In the genomic region with DNA sequence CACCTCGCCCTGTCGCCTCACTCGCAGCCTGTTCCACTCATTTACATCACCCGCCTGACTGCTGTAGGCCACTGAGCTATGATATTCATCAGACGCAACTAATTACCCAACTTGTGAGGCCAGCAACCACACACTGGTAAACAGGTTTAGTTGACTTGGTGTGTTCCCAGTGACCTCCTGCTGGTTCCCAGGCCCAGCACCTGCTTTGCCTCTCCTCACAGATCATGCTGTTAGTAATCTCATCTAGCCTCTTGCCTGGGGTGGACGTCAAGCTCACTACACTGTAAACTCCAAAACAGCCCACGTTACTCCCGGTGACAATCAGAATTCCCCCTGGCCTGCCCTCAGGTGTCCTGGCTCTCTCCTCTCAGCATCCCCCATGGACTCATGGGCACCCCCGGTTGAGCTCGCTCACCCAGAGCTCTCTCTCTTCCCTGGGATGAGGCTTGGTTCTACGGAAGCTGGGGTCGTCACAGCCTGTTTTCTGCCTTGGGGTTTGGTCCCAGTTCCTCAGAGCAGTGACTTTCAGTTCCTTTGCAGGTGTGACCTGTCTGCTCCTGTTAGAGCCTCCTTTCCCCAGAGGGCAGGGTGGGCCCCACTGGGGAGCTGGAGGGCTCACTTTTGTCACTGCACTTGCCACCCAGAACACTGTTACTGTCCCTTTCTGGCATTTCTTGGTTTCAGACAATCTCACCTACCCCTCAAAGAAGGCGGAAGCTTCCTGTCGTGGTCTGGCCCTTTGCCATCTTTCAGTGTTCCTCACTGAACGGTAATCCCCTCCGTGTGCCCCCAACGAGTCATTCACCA, we compare ENCODE assay signal across 8 cellular contexts. TPM values are rescaled to one million over a fixed set of nuclear protein-coding genes. Genes with fewer than 3 reads are reported as not detected.
DNase-seq lines count a peak whose midpoint lies in the region; ATAC-seq and TF ChIP-seq lines count a peak whose summit lies in the region.

No MANE protein-coding gene starts in this region.

- H3K4me1 ChIP-seq in MM.1S (ENCODE audit: low read length) (peaks cover 15% of the 10 kb centered on the region), SJCRH30 (no peaks in the 10 kb centered on the region)

- H3K79me2 ChIP-seq in MM.1S (ENCODE audit: low read length), result peaks cover 35% of the 10 kb centered on the region

- CTCF ChIA-PET in activated naive CD4-positive, alpha-beta T cell treated with anti-CD3 and anti-CD28 coated beads for 36 hours (lab: Charles Lee), result interaction anchor here (1.0 to 2.9 kb wide), 3 partner anchors 8 to 47 kb away, joined by 3 to 9 read pairs (median 3); no protein-coding TSS in a partner anchor
- CTCF ChIA-PET in MCF 10A (lab: Yijun Ruan, JAX), result interaction anchor here (0.6 kb wide), 1 partner anchor 50 kb away, joined by 4 read pairs; no protein-coding TSS in a partner anchor

- H3K36me3 ChIP-seq in MM.1S (replicated peaks; ENCODE audit: insufficient read depth, low read length) (no peaks in the 10 kb centered on the region), SJCRH30 (no peaks in the 10 kb centered on the region)

- POLR2A ChIA-PET in MCF 10A (lab: Yijun Ruan, JAX), result interaction anchor here (1.1 to 1.5 kb wide), 2 partner anchors 38 to 65 kb away, joined by 3 to 4 read pairs; no protein-coding TSS in a partner anchor

- intact Hi-C loops in activated naive CD4-positive, alpha-beta T cell treated with anti-CD3 and anti-CD28 coated beads for 36 hours (cut with micrococcal nuclease), result loop anchor here (1.0 kb wide), 2 partner anchors 19 to 39 kb away; no protein-coding TSS in a partner anchor
- intact Hi-C loops in MCF 10A (cut with micrococcal nuclease), result no loop called here

- no peaks in the 10 kb centered on the region for H3K27me3 ChIP-seq in MM.1S (replicated peaks; ENCODE audit: insufficient read depth, low read length)
- no peaks in the 10 kb centered on the region for H3K27me3 ChIP-seq in SJCRH30

- no peaks in the 10 kb centered on the region for H3K9me3 ChIP-seq in MM.1S (replicated peaks; ENCODE audit: insufficient read depth, low read length)
- no peaks in the 10 kb centered on the region for H3K9me3 ChIP-seq in SJCRH30 (replicated peaks)

- no peaks in the 10 kb centered on the region for H3K27me3 Mint-ChIP-seq in activated naive CD4-positive, alpha-beta T cell treated with anti-CD3 and anti-CD28 coated beads for 36 hours (ENCODE audit: low read depth)
- no peaks in the 10 kb centered on the region for H3K27me3 Mint-ChIP-seq in MCF 10A (ENCODE audit: insufficient read depth, unreplicated experiment)
- peaks cover 16% of the 10 kb centered on the region for H3K27me3 Mint-ChIP-seq in nephron progenitor cell (ENCODE audit: low read depth, poor library complexity)

- H3K4me3 Mint-ChIP-seq in activated naive CD4-positive, alpha-beta T cell treated with anti-CD3 and anti-CD28 coated beads for 36 hours, result peak overlapping the region; percentile 32
- H3K4me3 Mint-ChIP-seq in MCF 10A (ENCODE audit: unreplicated experiment), result no peak overlapping the region
- H3K4me3 Mint-ChIP-seq in nephron progenitor cell, result no peak overlapping the region

- peaks cover under 1% of the 10 kb centered on the region for H3K9me3 Mint-ChIP-seq in activated naive CD4-positive, alpha-beta T cell treated with anti-CD3 and anti-CD28 coated beads for 36 hours
- H3K9me3 Mint-ChIP-seq in MCF 10A (ENCODE audit: unreplicated experiment), result no peaks in the 10 kb centered on the region
- H3K9me3 Mint-ChIP-seq in nephron progenitor cell, result peaks cover 1% of the 10 kb centered on the region

- H3K4me2 ChIP-seq in MM.1S (ENCODE audit: low read depth, low read length), result peak overlapping the region; percentile 22

- no peaks in the 10 kb centered on the region for H4K20me1 ChIP-seq in MM.1S (ENCODE audit: insufficient read depth, low read length)

- H3K4me3 ChIP-seq in MM.1S (ENCODE audit: low read length) (no peak overlapping the region), SJCRH30 (no peak overlapping the region)

- BruUV-seq in MCF 10A (replicated peaks; lab: Mats Ljungman, UMichigan), result no TSS peak

- H3K36me3 Mint-ChIP-seq in activated naive CD4-positive, alpha-beta T cell treated with anti-CD3 and anti-CD28 coated beads for 36 hours (ENCODE audit: low read depth), result peaks cover 17% of the 10 kb centered on the region
- H3K36me3 Mint-ChIP-seq in MCF 10A (ENCODE audit: insufficient read depth, unreplicated experiment) (no peaks in the 10 kb centered on the region), nephron progenitor cell (ENCODE audit: low read depth) (no peaks in the 10 kb centered on the region)

- H3F3A ChIP-seq in MM.1S (ENCODE audit: insufficient read depth, low read length), result peaks cover 6% of the 10 kb centered on the region

- no peaks in the 10 kb centered on the region for H3K9me2 ChIP-seq in MM.1S (replicated peaks; ENCODE audit: insufficient read depth, low read length)

- peak; percentile 73 for ATAC-seq in GM21717 (IDR thresholded peaks at IDR 0.05; ENCODE audit: unreplicated experiment)

- H2AFZ ChIP-seq in MM.1S (ENCODE audit: low read length), result no peak overlapping the region

- peak overlapping the region; percentile 47; the same call in 1 of the 2 replicates for H3K27ac ChIP-seq in MM.1S (ENCODE audit: low read length)
- H3K27ac ChIP-seq in SJCRH30, result no peak overlapping the region

- DNase-seq in GM10266 (ENCODE audit: extremely low spot score) (peak; percentile 59), MM.1S (peak; percentile 65), MCF 10A (ENCODE audit: unreplicated experiment) (no peak), SJCRH30 (no peak), nephron progenitor cell (no peak)
- DNase-seq in activated naive CD4-positive, alpha-beta T cell treated with anti-CD3 and anti-CD28 coated beads for 36 hours, result peak; percentile 87
- DNase-seq in stimulated activated CD8-positive, alpha-beta memory T cell treated with anti-CD3 and anti-CD28 coated beads, Interleukin-7, amount 100 ng/mL, for 48 hours (ENCODE audit: extremely low read depth in 1 of 2, low read depth in 1 of 2), result peak; percentile 56 to 75

- no peak overlapping the region for H3K9ac ChIP-seq in MM.1S (ENCODE audit: low read length)

- TF ChIP-seq CTCF in GM10266 (IDR thresholded peaks at IDR 0.05; ENCODE audit: control insufficient read depth, insufficient read depth, low read depth, missing control alignments) (no peak), MM.1S (IDR thresholded peaks at IDR 0.05; ENCODE audit: low read length) (no peak), MCF 10A (IDR thresholded peaks at IDR 0.05; ENCODE audit: unreplicated experiment) (no peak), nephron progenitor cell (IDR thresholded peaks at IDR 0.05) (no peak)

- peak overlapping the region; percentile 66 for H3K27ac Mint-ChIP-seq in activated naive CD4-positive, alpha-beta T cell treated with anti-CD3 and anti-CD28 coated beads for 36 hours
- H3K27ac Mint-ChIP-seq in MCF 10A (ENCODE audit: low read depth, unreplicated experiment) (no peak overlapping the region), nephron progenitor cell (no peak overlapping the region)

- H3K4me1 Mint-ChIP-seq in activated naive CD4-positive, alpha-beta T cell treated with anti-CD3 and anti-CD28 coated beads for 36 hours (ENCODE audit: low read depth), result peaks cover 63% of the 10 kb centered on the region
- H3K4me1 Mint-ChIP-seq in MCF 10A (ENCODE audit: insufficient read depth, unreplicated experiment), result no peaks in the 10 kb centered on the region
- H3K4me1 Mint-ChIP-seq in nephron progenitor cell, result no peaks in the 10 kb centered on the region

RNA-seq across cellular contexts. Expression of gene INPP5D, which starts 40.3 kb away (rescaled TPM):
- 10 to 100 TPM; 50.9 to 51.0 TPM for total RNA-seq in activated naive CD4-positive, alpha-beta T cell treated with anti-CD3 and anti-CD28 coated beads for 36 hours
- total RNA-seq in MCF 10A (2022), result 46.1 and 64.9 TPM in 2 replicates
- total RNA-seq in SJCRH30 (2014; rRNA removed; shearing (Covaris generic)), result 0.47 and 0.68 TPM in 2 replicates

Comparison
In these comparisons a context has a peak if more than half of its experiments do, and no peak if none do; other contexts are left out.
1. DNase-seq: peak in GM10266 (single experiment), MM.1S (single experiment), activated naive CD4-positive, alpha-beta T cell treated with anti-CD3 and anti-CD28 coated beads for 36 hours (single experiment) and stimulated activated CD8-positive, alpha-beta memory T cell treated with anti-CD3 and anti-CD28 coated beads, Interleukin-7, amount 100 ng/mL, for 48 hours (2 of 2); none in MCF 10A (single experiment), SJCRH30 (0 of 2) and nephron progenitor cell (single experiment).
2. RNA of gene INPP5D, which starts 40.3 kb away (total RNA-seq): 46.1 to 64.9 TPM in MCF 10A and 50.9 to 51.0 TPM in activated naive CD4-positive, alpha-beta T cell treated with anti-CD3 and anti-CD28 coated beads for 36 hours; 0.47 to 0.68 TPM in SJCRH30; every median in the first group is over 10 times any median in the second.